In genomic region chr19:10418281-10419199, GRCh38 we compare ENCODE assay signal across 9 cellular contexts. TPM values are rescaled to one million over a fixed set of nuclear protein-coding genes. Genes with fewer than 3 reads are reported as not detected.
DNase-seq lines count a peak whose midpoint lies in the region; ATAC-seq, FAIRE-seq and TF ChIP-seq lines count a peak whose summit lies in the region.
"Had no signal": no experiment of that assay in that cellular context is flagged by ENCODE, and none has a peak within 500 bp of the region (broad histone marks: within the 10 kb centered on the region; RNA-seq: fewer than 3 reads in every experiment).

No MANE protein-coding gene starts in this region.

- no TSS peak for BruUV-seq in HCT116 (replicated peaks; lab: Mats Ljungman, UMichigan)

- CTCF ChIA-PET in HCT116 (lab: Charles Lee) = interaction anchor here (0.9 to 3.3 kb wide), 12 partner anchors 9 to 446 kb away, joined by 3 to 60 read pairs (median 4); partner anchors contain the start of genes CDC37, DNM2, ICAM5 and TYK2
- CTCF ChIA-PET in activated B cell treated with CpG ODN at 0.5 μM for 24 hours (lab: Charles Lee) = interaction anchor here (0.6 to 7.1 kb wide), 6 partner anchors 9 to 148 kb away, joined by 3 to 84 read pairs (median 12); partner anchors contain the start of genes CDC37 and ICAM1

- H2AFZ ChIP-seq in HCT116 (ENCODE audit: low read depth, low read length, poor library complexity, severe bottlenecking) = no peak overlapping the region

- no peaks in the 10 kb centered on the region for H3K27me3 ChIP-seq in HCT116 (ENCODE audit: insufficient read depth, low read length)

- H3K4me1 ChIP-seq in HCT116 (ENCODE audit: control insufficient read depth in 1 of 2, insufficient read depth in 2 of 2, low read length in 2 of 2) = peaks cover 27 to 65% of the 10 kb centered on the region in 2 experiments
- peaks cover 3 to 14% of the 10 kb centered on the region in 2 donors for H3K4me1 ChIP-seq in kidney (ENCODE audit: control insufficient read depth in 1 of 2, insufficient read depth in 1 of 2, low read depth in 1 of 2, low read length in 2 of 2)

- H3K4me1 Mint-ChIP-seq in activated B cell treated with CpG ODN at 0.5 μM for 24 hours = peaks cover 69% of the 10 kb centered on the region

- ATAC-seq in HCT116 (no peak), activated B cell treated with CpG ODN at 0.5 μM for 24 hours (ENCODE audit: low read depth) (no peak), HG03521 (IDR thresholded peaks at IDR 0.05; ENCODE audit: unreplicated experiment) (no peak)

- RAD21 ChIA-PET in HCT116 (lab: Charles Lee; ENCODE audit: low non-redundant PET in 1 of 2, low total read pairs in 2 of 2, uncharacterized antibody in 2 of 2, unreplicated experiment in 2 of 2) = no interaction called here

- H3K79me2 ChIP-seq in HCT116 (ENCODE audit: insufficient read depth, low read length) = peaks cover 21% of the 10 kb centered on the region

- H3K27ac ChIP-seq in HCT116 (ENCODE audit: low read depth, low read length) (peak overlapping the region; percentile 89), kidney (ENCODE audit: low read depth in 2 of 2, low read length in 2 of 2) (no peak overlapping the region)

- H3K4me2 ChIP-seq in HCT116 (ENCODE audit: low read length) = peak overlapping the region; percentile 74

- peak overlapping the region; percentile 61 to 70 for H3K4me3 ChIP-seq in HCT116 (replicated peaks in 1 of 2; ENCODE audit: low read depth in 1 of 2, low read length in 2 of 2)
- H3K4me3 ChIP-seq in kidney (ENCODE audit: low read length in 2 of 2) = no peak overlapping the region

- no peaks in the 10 kb centered on the region for H4K20me1 ChIP-seq in HCT116 (ENCODE audit: insufficient read depth)

- DNase-seq in CD1c-positive myeloid dendritic cell (ENCODE audit: extremely low spot score) (peak; percentile 66), HCT116 (ENCODE audit: low read depth, low spot score) (no peak), activated B cell treated with CpG ODN at 0.5 μM for 24 hours (no peak), kidney (peak; percentile 64), GM12892 (ENCODE audit: insufficient read length) (no peak), medulla oblongata (ENCODE audit: extremely low spot score) (no peak), NCI-H2107 (lab: John Stamatoyannopoulos, UW) (no peak)
- DNase-seq: midbrain had no signal

- no peaks in the 10 kb centered on the region for H3K9me2 ChIP-seq in HCT116 (ENCODE audit: insufficient read depth)

- peak overlapping the region; percentile 54 for H3K4me3 Mint-ChIP-seq in activated B cell treated with CpG ODN at 0.5 μM for 24 hours

- FAIRE-seq in kidney (lab: Jason Lieb, UNC) = no peak
- FAIRE-seq in GM12892 (lab: Jason Lieb, UNC) = no peak

- H3K36me3 ChIP-seq in HCT116 (ENCODE audit: control insufficient read depth in 1 of 2, insufficient read depth in 2 of 2, low read length in 2 of 2) (no peaks in the 10 kb centered on the region), kidney (ENCODE audit: control insufficient read depth in 1 of 2, insufficient read depth in 2 of 2, low read length in 2 of 2) (no peaks in the 10 kb centered on the region)

- POLR2A ChIA-PET in HCT116 (lab: Charles Lee) = interaction anchor here (0.7 to 1.2 kb wide), 5 partner anchors 9 to 129 kb away, joined by 3 to 4 read pairs (median 3); partner anchors contain the start of genes CDC37 and ICAM5
- POLR2A ChIA-PET in activated B cell treated with CpG ODN at 0.5 μM for 24 hours (lab: Charles Lee) = interaction anchor here (0.5 to 24.9 kb wide), 8 partner anchors 5 to 1163 kb away, joined by 4 to 541 read pairs (median 6); partner anchors contain the start of genes CDC37, KEAP1 and PDE4A

- TF ChIP-seq RAD21 in HCT116 (IDR thresholded peaks at IDR 0.05; ENCODE audit: low read depth) = no peak

- H3K9me3 Mint-ChIP-seq in activated B cell treated with CpG ODN at 0.5 μM for 24 hours = no peaks in the 10 kb centered on the region

- H3K27me3 Mint-ChIP-seq in activated B cell treated with CpG ODN at 0.5 μM for 24 hours = peaks cover 39% of the 10 kb centered on the region

- H3K27ac Mint-ChIP-seq in activated B cell treated with CpG ODN at 0.5 μM for 24 hours = peak overlapping the region; percentile 13

- TF ChIP-seq CTCF in HCT116 (IDR thresholded peaks at IDR 0.05 in 2 of 3, conservative IDR thresholded peaks at IDR 0.05 in 1 of 3; ENCODE audit: borderline replicate concordance in 1 of 3, insufficient read depth in 1 of 3, low read depth in 2 of 3, low read length in 2 of 3) (peak in 2 of 3 experiments; percentile 16 to 20; a peak in 3 of 6 replicates), activated B cell treated with CpG ODN at 0.5 μM for 24 hours (IDR thresholded peaks at IDR 0.05) (no peak), kidney (IDR thresholded peaks at IDR 0.05; ENCODE audit: borderline replicate concordance, extremely low read depth, insufficient read depth) (no peak)

- peak overlapping the region; percentile 66 for H3K9ac ChIP-seq in HCT116 (ENCODE audit: low read length)
- H3K9ac ChIP-seq in kidney (ENCODE audit: low read length in 2 of 2) = no peak overlapping the region

- TF ChIP-seq POLR2A in HCT116 (IDR thresholded peaks at IDR 0.05; ENCODE audit: borderline replicate concordance, extremely low read depth, insufficient read depth, insufficient read length) (no peak), GM12892 (IDR thresholded peaks at IDR 0.05; ENCODE audit: low read depth, low read length) (no peak)

- no peaks in the 10 kb centered on the region for H3K36me3 Mint-ChIP-seq in activated B cell treated with CpG ODN at 0.5 μM for 24 hours (ENCODE audit: low read depth)

- intact Hi-C loops in HCT116 (cut with micrococcal nuclease) (no loop called here), activated B cell treated with CpG ODN at 0.5 μM for 24 hours (cut with micrococcal nuclease) (loop anchor here (2.0 to 5.0 kb wide), 2 partner anchors 14 to 149 kb away; partner anchors contain the start of genes CDKN2D and KRI1), kidney (cut with DNase I) (no loop called here)

- no peaks in the 10 kb centered on the region for H3K9me3 ChIP-seq in HCT116 (ENCODE audit: control insufficient read depth in 1 of 2, insufficient read depth in 1 of 2, low read depth in 1 of 2, low read length in 2 of 2)
- no peaks in the 10 kb centered on the region for H3K9me3 ChIP-seq in kidney (ENCODE audit: control insufficient read depth in 1 of 2, low read length in 2 of 2)

TF ChIP-seq in HCT116, 20 proteins besides CTCF, POLR2A, EP300 and RAD21:
- TF ChIP-seq, protein P1, sequence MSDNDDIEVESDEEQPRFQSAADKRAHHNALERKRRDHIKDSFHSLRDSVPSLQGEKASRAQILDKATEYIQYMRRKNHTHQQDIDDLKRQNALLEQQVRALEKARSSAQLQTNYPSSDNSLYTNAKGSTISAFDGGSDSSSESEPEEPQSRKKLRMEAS (IDR thresholded peaks at IDR 0.05) = no peak
- TF ChIP-seq EGR1 (IDR thresholded peaks at IDR 0.05; ENCODE audit: low read depth) = peak; percentile 57; the same call in 1 of the 2 replicates
- TF ChIP-seq SIN3A (IDR thresholded peaks at IDR 0.05; ENCODE audit: low read depth) = no peak
- no peak for TF ChIP-seq REST (IDR thresholded peaks at IDR 0.05; ENCODE audit: low read depth)
- TF ChIP-seq CBX3 (IDR thresholded peaks at IDR 0.05; ENCODE audit: low read depth) = no peak
- TF ChIP-seq ELF1 (IDR thresholded peaks at IDR 0.05; ENCODE audit: borderline replicate concordance, low read depth) = no peak
- no peak for TF ChIP-seq CEBPB (IDR thresholded peaks at IDR 0.05; ENCODE audit: low read depth)

RNA-seq across cellular contexts. Expression of gene PDE4A, which starts 1.8 kb away (rescaled TPM):
- 33.7 TPM for total RNA-seq in HCT116 (2021; ENCODE audit: unreplicated experiment)
- 23.3 and 25.2 TPM in 2 replicates for polyA plus RNA-seq in HCT116 (2012)
- 6.6 and 8.6 TPM in 2 replicates for total RNA-seq in activated B cell treated with CpG ODN at 0.5 μM for 24 hours
- 17.5 TPM for total RNA-seq in kidney
- polyA plus RNA-seq in kidney (ENCODE audit: insufficient read depth, low read depth, low replicate concordance) = 4.5 TPM
- polyA plus RNA-seq in GM12892 (2012; ENCODE audit: missing spikeins) = 4.5 TPM

RNA-seq across cellular contexts. Expression of gene CDC37, which starts 15.2 kb away (rescaled TPM):
- total RNA-seq in HCT116 (2021; ENCODE audit: unreplicated experiment) (260 TPM), activated B cell treated with CpG ODN at 0.5 μM for 24 hours (172 and 173 TPM in 2 replicates), kidney (139 TPM)
- polyA plus RNA-seq in HCT116 (2012) = 336 and 355 TPM in 2 replicates
- polyA plus RNA-seq in kidney (ENCODE audit: insufficient read depth, low read depth, low replicate concordance) = 149 TPM
- polyA plus RNA-seq in GM12892 (2012; ENCODE audit: missing spikeins) = 114 TPM

RNA-seq across cellular contexts. Expression of gene TYK2, which starts 38.2 kb away (rescaled TPM):
- total RNA-seq in HCT116 (2021; ENCODE audit: unreplicated experiment) (110 TPM), activated B cell treated with CpG ODN at 0.5 μM for 24 hours (302 and 356 TPM in 2 replicates), kidney (127 TPM)
- 97.1 and 98.1 TPM in 2 replicates for polyA plus RNA-seq in HCT116 (2012)
- polyA plus RNA-seq in kidney (ENCODE audit: insufficient read depth, low read depth, low replicate concordance) = 131 TPM
- polyA plus RNA-seq in GM12892 (2012; ENCODE audit: missing spikeins) = 197 TPM

Comparison
In these comparisons a context has a peak if more than half of its experiments do, and no peak if none do; other contexts are left out.
1. DNase-seq: peak in CD1c-positive myeloid dendritic cell (single experiment) and kidney (single experiment); none in HCT116 (single experiment), activated B cell treated with CpG ODN at 0.5 μM for 24 hours (single experiment), GM12892 (single experiment), medulla oblongata (single experiment) and NCI-H2107 (single experiment).
2. H3K4me3 ChIP-seq: peak in HCT116 (2 of 2); none in kidney (0 of 2).
3. CTCF ChIP-seq: peak in HCT116 (2 of 3); none in activated B cell treated with CpG ODN at 0.5 μM for 24 hours (single experiment) and kidney (single experiment).